In genomic region chr7:74254858-74255379, GRCh38 we compare ENCODE assay signal across 1 cellular context.
A peak's percentile ranks its signal among the peaks of the same experiment; 100 is the strongest.
TF ChIP-seq lines count a peak whose summit lies in the region.

No MANE protein-coding gene starts in this region.

TF ChIP-seq in K562, 482 proteins besides CTCF, POLR2A, EP300 and RAD21 (continued from another document and continues in another):
- TF ChIP-seq HLTF (IDR thresholded peaks at IDR 0.05) (0 out of 2 replicates have a peak, but pooled peaks have one; percentile 12), MYC (IDR thresholded peaks at IDR 0.05; ENCODE audit: low read depth, low read length) (no peak), MYC (CRISPR knock-in tag; IDR thresholded peaks at IDR 0.05; ENCODE audit: borderline replicate concordance, low read depth) (no peak; the same call in 1 of the 2 replicates), HOXB6 (CRISPR knock-in tag; IDR thresholded peaks at IDR 0.05; ENCODE audit: borderline replicate concordance) (no peak), ZNF668 (CRISPR knock-in tag; IDR thresholded peaks at IDR 0.05) (no peak), NFATC3 (IDR thresholded peaks at IDR 0.05) (no peak), COPS2 (conservative IDR thresholded peaks at IDR 0.05) (no peak), SAFB2 (IDR thresholded peaks at IDR 0.05; ENCODE audit: borderline replicate concordance, low read depth, low read length, severe bottlenecking) (no peak), SAP30 (IDR thresholded peaks at IDR 0.05; ENCODE audit: borderline replicate concordance, insufficient read depth, low read depth, low read length, poor library complexity, severe bottlenecking) (no peak), ZNF347 (CRISPR knock-in tag; IDR thresholded peaks at IDR 0.05; ENCODE audit: low read depth) (no peak), MAFF (IDR thresholded peaks at IDR 0.05; ENCODE audit: low read length) (no peak), ZNF589 (CRISPR knock-in tag; IDR thresholded peaks at IDR 0.05; ENCODE audit: low read depth) (no peak), NUFIP1 (IDR thresholded peaks at IDR 0.05; ENCODE audit: partially characterized antibody) (no peak), SPI1 (IDR thresholded peaks at IDR 0.05; ENCODE audit: borderline replicate concordance, low read depth, low read length) (no peak), KAT2B (IDR thresholded peaks at IDR 0.05; ENCODE audit: low read depth, low read length) (no peak), LCOR (CRISPR knock-in tag; IDR thresholded peaks at IDR 0.05) (no peak), ZBTB34 (CRISPR knock-in tag; IDR thresholded peaks at IDR 0.05) (no peak), PTBP1 (IDR thresholded peaks at IDR 0.05; ENCODE audit: low read depth, low read length) (no peak), SMARCE1 (IDR thresholded peaks at IDR 0.05) (0 out of 2 replicates have a peak, but pooled peaks have one; percentile 44), HMG20A (CRISPR knock-in tag; conservative IDR thresholded peaks at IDR 0.05) (no peak), EZH2 (IDR thresholded peaks at IDR 0.05; ENCODE audit: borderline replicate concordance, low read depth, low read length) (no peak), NKRF (IDR thresholded peaks at IDR 0.05; ENCODE audit: borderline replicate concordance) (no peak), ZNF318 (IDR thresholded peaks at IDR 0.05; ENCODE audit: borderline replicate concordance in 1 of 2, low read depth in 1 of 2) (no peak), POLR2G (IDR thresholded peaks at IDR 0.05; ENCODE audit: low read depth, low read length) (no peak), ZBED1 (IDR thresholded peaks at IDR 0.05) (no peak), HES1 (IDR thresholded peaks at IDR 0.05; ENCODE audit: low read depth) (no peak; the same call in 1 of the 2 replicates), ZNF586 (CRISPR knock-in tag; conservative IDR thresholded peaks at IDR 0.05) (no peak), CHD4 (IDR thresholded peaks at IDR 0.05; ENCODE audit: insufficient read depth, insufficient replicate concordance, low read depth, low read length, poor library complexity, severe bottlenecking) (peak; percentile 67), BRCA1 (IDR thresholded peaks at IDR 0.05) (no peak), BRCA1 (CRISPR knock-in tag; IDR thresholded peaks at IDR 0.05) (no peak), KDM1A (IDR thresholded peaks at IDR 0.05) (no peak), ZNF717 (CRISPR knock-in tag; IDR thresholded peaks at IDR 0.05) (no peak), ZNF282 (CRISPR knock-in tag; IDR thresholded peaks at IDR 0.05) (0 out of 2 replicates have a peak, but pooled peaks have one; percentile 73), JUN (IDR thresholded peaks at IDR 0.05; ENCODE audit: borderline replicate concordance, low read depth, low read length) (no peak), JUN (CRISPR knock-in tag; IDR thresholded peaks at IDR 0.05; ENCODE audit: borderline replicate concordance) (0 out of 2 replicates have a peak, but pooled peaks have one; percentile 6), ZFP91 (CRISPR knock-in tag; IDR thresholded peaks at IDR 0.05) (0 out of 2 replicates have a peak, but pooled peaks have one; percentile 16), SAFB (IDR thresholded peaks at IDR 0.05; ENCODE audit: borderline replicate concordance, low read depth, low read length) (no peak), POLR3G (IDR thresholded peaks at IDR 0.05; ENCODE audit: extremely low read depth, insufficient read length, insufficient replicate concordance) (no peak), C11orf30 (IDR thresholded peaks at IDR 0.05; ENCODE audit: low read depth) (no peak), BCOR (IDR thresholded peaks at IDR 0.05) (peak; percentile 62; the same call in 1 of the 2 replicates), ZBTB26 (CRISPR knock-in tag; IDR thresholded peaks at IDR 0.05) (no peak), USF1 (CRISPR knock-in tag; IDR thresholded peaks at IDR 0.05) (no peak), ZNF140 (CRISPR knock-in tag; IDR thresholded peaks at IDR 0.05) (no peak), FOXA3 (CRISPR knock-in tag; conservative IDR thresholded peaks at IDR 0.05 in 1 of 2, IDR thresholded peaks at IDR 0.05 in 1 of 2) (no peak), CREB1 (IDR thresholded peaks at IDR 0.05) (no peak), CREB1 (CRISPR knock-in tag; IDR thresholded peaks at IDR 0.05) (no peak), E4F1 (CRISPR knock-in tag; IDR thresholded peaks at IDR 0.05; ENCODE audit: borderline replicate concordance) (no peak), ZNF316 (IDR thresholded peaks at IDR 0.05) (no peak)
